Comparison of ENCODE assay signal across 8 cellular contexts in genomic region chr19:1154731-1155351, GRCh38. TPM values are rescaled to one million over a fixed set of nuclear protein-coding genes. Genes with fewer than 3 reads are reported as not detected.
DNase-seq lines count a peak whose midpoint lies in the region; ATAC-seq and TF ChIP-seq lines count a peak whose summit lies in the region.

No MANE protein-coding gene starts in this region.

- in situ Hi-C loops in GM23248 (cut with MboI), result no loop called here

- H3K4me2 ChIP-seq in GM23248 (ENCODE audit: unreplicated experiment), result peak overlapping the region; percentile 82

- H3K36me3 Mint-ChIP-seq in activated naive CD4-positive, alpha-beta T cell treated with anti-CD3 and anti-CD28 coated beads for 36 hours (ENCODE audit: low read depth), result peaks cover 2% of the 10 kb centered on the region

- H3K9me2 ChIP-seq in GM23248 (ENCODE audit: insufficient read depth), result no peaks in the 10 kb centered on the region

- H3K79me2 ChIP-seq in GM23248 (ENCODE audit: insufficient read depth), result peaks cover 89% of the 10 kb centered on the region

- peaks cover 33% of the 10 kb centered on the region for H3K4me1 ChIP-seq in GM23248 (ENCODE audit: insufficient read depth)

- H3K27me3 ChIP-seq in GM23248 (replicated peaks; ENCODE audit: insufficient read depth), result no peaks in the 10 kb centered on the region

- H3K9me3 Mint-ChIP-seq in activated naive CD4-positive, alpha-beta T cell treated with anti-CD3 and anti-CD28 coated beads for 36 hours, result no peaks in the 10 kb centered on the region

- H3K36me3 ChIP-seq in GM23248 (ENCODE audit: low read depth), result no peaks in the 10 kb centered on the region

- H3K4me3 Mint-ChIP-seq in activated naive CD4-positive, alpha-beta T cell treated with anti-CD3 and anti-CD28 coated beads for 36 hours, result no peak overlapping the region

- no peaks in the 10 kb centered on the region for H4K20me1 ChIP-seq in GM23248 (ENCODE audit: insufficient read depth)

- WGBS in GM23248 (ENCODE audit: low coverage in 1 of 2, low lambda C conversion rate in 2 of 2, missing lambda C conversion rate in 2 of 2), 2 experiments, result 2% methylated on average over 27 to 32 of the region's 32 CpGs

- intact Hi-C loops in left cardiac atrium (cut with DNase I), result no loop called here
- intact Hi-C loops in activated naive CD4-positive, alpha-beta T cell treated with anti-CD3 and anti-CD28 coated beads for 36 hours (cut with micrococcal nuclease), result no loop called here

- CTCF ChIA-PET in activated naive CD4-positive, alpha-beta T cell treated with anti-CD3 and anti-CD28 coated beads for 36 hours (lab: Charles Lee), result no interaction called here

- H3K27ac Mint-ChIP-seq in activated naive CD4-positive, alpha-beta T cell treated with anti-CD3 and anti-CD28 coated beads for 36 hours, result no peak overlapping the region

- H2AFZ ChIP-seq in GM23248, result no peak overlapping the region

- peak overlapping the region; percentile 67 for H3K4me3 ChIP-seq in GM23248
- no peak overlapping the region for H3K4me3 ChIP-seq in retinal pigment epithelial cell (ENCODE audit: low read length)

- no peaks in the 10 kb centered on the region for H3F3A ChIP-seq in GM23248 (ENCODE audit: insufficient read depth)

- ATAC-seq in left cardiac atrium, result peak; percentile 77 to 86

- TF ChIP-seq CTCF in retinal pigment epithelial cell (conservative IDR thresholded peaks at IDR 0.05; ENCODE audit: low read depth, low read length), result no peak

- peak overlapping the region; percentile 97 for H3K27ac ChIP-seq in GM23248

- H3K9ac ChIP-seq in GM23248, result peak overlapping the region; percentile 87

- no peaks in the 10 kb centered on the region for H3K27me3 Mint-ChIP-seq in activated naive CD4-positive, alpha-beta T cell treated with anti-CD3 and anti-CD28 coated beads for 36 hours (ENCODE audit: low read depth)

- DNase-seq in GM23248, result peak; percentile 98
- DNase-seq in amniotic stem cell (lab: John Stamatoyannopoulos, UW), result peak; percentile 47
- DNase-seq in left cardiac atrium, result peak; percentile 95
- peak; percentile 58 for DNase-seq in retinal pigment epithelial cell (ENCODE audit: low read depth)
- DNase-seq in activated naive CD4-positive, alpha-beta T cell treated with anti-CD3 and anti-CD28 coated beads for 36 hours, result no peak
- no peak for DNase-seq in NCI-H748 treated with DMSO at 0.1 percent for 48 hours (lab: John Stamatoyannopoulos, UW)
- DNase-seq in NCI-H1930 (lab: John Stamatoyannopoulos, UW), result no peak
- no peak for DNase-seq in activated CD4-positive, alpha-beta T cell treated with anti-CD3 and anti-CD28 coated beads for 1 hour

- no peaks in the 10 kb centered on the region for H3K9me3 ChIP-seq in GM23248 (ENCODE audit: low read depth)

- no peaks in the 10 kb centered on the region for H3K4me1 Mint-ChIP-seq in activated naive CD4-positive, alpha-beta T cell treated with anti-CD3 and anti-CD28 coated beads for 36 hours (ENCODE audit: low read depth)

RNA-seq across cellular contexts. Expression of gene SBNO2, which starts 19.2 kb away (rescaled TPM):
- 64.5 and 70.4 TPM in 2 replicates for total RNA-seq in GM23248 (2014; rRNA removed; shearing (Covaris generic))
- 7.5 and 11.9 TPM in 2 replicates for polyA plus RNA-seq in GM23248 (2016; fragmentation: Nextera tagmentation; extraction: Ambion mirVana)
- total RNA-seq in left cardiac atrium, result 10 to 100 TPM; 27.2 to 64.2 TPM
- total RNA-seq in activated naive CD4-positive, alpha-beta T cell treated with anti-CD3 and anti-CD28 coated beads for 36 hours, result 100 to 1,000 TPM; 112 to 117 TPM

RNA-seq across cellular contexts. Expression of gene STK11, which starts 50.7 kb away (rescaled TPM):
- total RNA-seq in GM23248 (2014; rRNA removed; shearing (Covaris generic)), result 64.1 and 66.5 TPM in 2 replicates
- 4.3 and 4.6 TPM in 2 replicates for polyA plus RNA-seq in GM23248 (2016; fragmentation: Nextera tagmentation; extraction: Ambion mirVana)
- 10 to 100 TPM; 48.2 to 53.0 TPM for total RNA-seq in left cardiac atrium
- 10 to 100 TPM; 65.1 to 66.1 TPM for total RNA-seq in activated naive CD4-positive, alpha-beta T cell treated with anti-CD3 and anti-CD28 coated beads for 36 hours

RNA-seq across cellular contexts. Expression of gene GPX4, which starts 51.0 kb away (rescaled TPM):
- total RNA-seq in GM23248 (2014; rRNA removed; shearing (Covaris generic)), result 298 and 323 TPM in 2 replicates
- polyA plus RNA-seq in GM23248 (2016; fragmentation: Nextera tagmentation; extraction: Ambion mirVana), result 601 and 607 TPM in 2 replicates
- 100 to 1,000 TPM; 378 to 432 TPM for total RNA-seq in left cardiac atrium
- total RNA-seq in activated naive CD4-positive, alpha-beta T cell treated with anti-CD3 and anti-CD28 coated beads for 36 hours, result 100 to 1,000 TPM; 244 to 253 TPM

RNA-seq across cellular contexts. Expression of gene POLR2E, which starts 59.7 kb away (rescaled TPM):
- total RNA-seq in GM23248 (2014; rRNA removed; shearing (Covaris generic)), result 172 and 233 TPM in 2 replicates
- polyA plus RNA-seq in GM23248 (2016; fragmentation: Nextera tagmentation; extraction: Ambion mirVana), result 336 and 347 TPM in 2 replicates
- 100 to 1,000 TPM; 142 to 143 TPM for total RNA-seq in left cardiac atrium
- 100 to 1,000 TPM; 238 to 258 TPM for total RNA-seq in activated naive CD4-positive, alpha-beta T cell treated with anti-CD3 and anti-CD28 coated beads for 36 hours

Comparison
In these comparisons a context has a peak if more than half of its experiments do, and no peak if none do; other contexts are left out.
1. DNase-seq: peak in GM23248 (single experiment), amniotic stem cell (single experiment), left cardiac atrium (single experiment) and retinal pigment epithelial cell (single experiment); none in activated naive CD4-positive, alpha-beta T cell treated with anti-CD3 and anti-CD28 coated beads for 36 hours (single experiment), NCI-H748 treated with DMSO at 0.1 percent for 48 hours (single experiment), NCI-H1930 (0 of 2) and activated CD4-positive, alpha-beta T cell treated with anti-CD3 and anti-CD28 coated beads for 1 hour (single experiment).